Comparison of ENCODE assay signal across 8 cellular contexts in the genomic region with DNA sequence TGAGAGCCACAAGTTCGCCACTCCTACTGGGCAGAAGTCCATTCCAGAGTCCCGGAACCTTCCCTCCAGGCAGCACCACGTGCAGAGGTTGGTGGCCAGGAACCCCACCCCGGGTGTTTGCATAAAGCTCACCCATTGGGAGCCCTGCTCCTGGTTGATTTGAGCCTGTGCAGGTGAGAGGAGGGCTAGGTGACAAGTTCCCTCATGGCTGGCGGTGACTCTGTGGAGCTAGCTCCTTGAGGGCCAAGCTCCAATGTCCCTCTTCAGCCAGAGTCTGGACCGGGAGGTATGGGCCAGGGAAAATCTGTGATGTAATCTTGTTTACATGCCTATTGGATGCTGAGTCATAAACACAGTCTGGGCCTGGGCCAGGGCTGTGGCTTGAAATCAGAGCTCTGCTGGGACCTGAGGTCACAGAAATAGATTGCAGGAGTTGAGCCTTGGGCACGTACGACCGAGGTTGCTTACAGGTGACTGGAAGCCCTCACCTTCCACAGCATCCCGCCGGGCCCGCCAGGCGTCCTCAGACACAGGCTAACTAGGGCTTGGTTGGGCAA.
DNase-seq lines count a peak whose midpoint lies in the region; ATAC-seq and TF ChIP-seq lines count a peak whose summit lies in the region.

No MANE protein-coding gene starts in this region.

- H3K36me3 Mint-ChIP-seq in activated T-cell treated with anti-CD3 and anti-CD28 coated beads, Interleukin-2, amount 50 U/mL, for 72 hours (ENCODE audit: insufficient read depth in 2 of 2): no peaks in the 10 kb centered on the region

- DNase-seq in NCI-H2029 (lab: John Stamatoyannopoulos, UW): peak; percentile 64
- peak; percentile 79 for DNase-seq in colonic mucosa
- peak; percentile 68 to 82 (median 79) for DNase-seq in mucosa of descending colon
- DNase-seq in activated T-cell treated with anti-CD3 and anti-CD28 coated beads, Interleukin-2, amount 50 U/mL, for 72 hours: no peak
- DNase-seq in activated CD4-positive, alpha-beta T cell treated with anti-CD3 and anti-CD28 coated beads, Interleukin-2, amount 50 U/mL, for 48 hours: no peak
- no peak for DNase-seq in NCI-H146 (lab: John Stamatoyannopoulos, UW)
- no peak for DNase-seq in stimulated activated CD4-positive, alpha-beta T cell treated with anti-CD3 and anti-CD28 coated beads, Interleukin-4, amount 100 ng/mL, for 24 hours

- H3K27ac ChIP-seq in BLaER1 (peak overlapping the region; percentile 68; the same call in 1 of the 2 replicates), colonic mucosa (no peak overlapping the region)

- H3K27me3 ChIP-seq in BLaER1 (no peaks in the 10 kb centered on the region), colonic mucosa (no peaks in the 10 kb centered on the region)

- H3K9me3 ChIP-seq in BLaER1: no peaks in the 10 kb centered on the region
- H3K9me3 ChIP-seq in colonic mucosa: no peaks in the 10 kb centered on the region
- no peaks in the 10 kb centered on the region for H3K9me3 ChIP-seq in mucosa of descending colon

- H3K36me3 ChIP-seq in BLaER1: no peaks in the 10 kb centered on the region
- no peaks in the 10 kb centered on the region for H3K36me3 ChIP-seq in colonic mucosa
- no peaks in the 10 kb centered on the region for H3K36me3 ChIP-seq in mucosa of descending colon (ENCODE audit: low read depth)

- H3K4me1 ChIP-seq in BLaER1 (peaks cover 40% of the 10 kb centered on the region), colonic mucosa (peaks cover 7% of the 10 kb centered on the region), mucosa of descending colon (ENCODE audit: low read depth) (peaks cover 12% of the 10 kb centered on the region)

- H4K20me1 ChIP-seq in BLaER1: no peaks in the 10 kb centered on the region

- H3K27ac Mint-ChIP-seq in activated T-cell treated with anti-CD3 and anti-CD28 coated beads, Interleukin-2, amount 50 U/mL, for 72 hours: no peak overlapping the region

- no peak overlapping the region for H3K4me3 Mint-ChIP-seq in activated T-cell treated with anti-CD3 and anti-CD28 coated beads, Interleukin-2, amount 50 U/mL, for 72 hours

- H3K4me1 Mint-ChIP-seq in activated T-cell treated with anti-CD3 and anti-CD28 coated beads, Interleukin-2, amount 50 U/mL, for 72 hours (ENCODE audit: low read depth): no peaks in the 10 kb centered on the region

- H3K4me2 ChIP-seq in BLaER1: peak overlapping the region; percentile 86

- H3K9me3 Mint-ChIP-seq in activated T-cell treated with anti-CD3 and anti-CD28 coated beads, Interleukin-2, amount 50 U/mL, for 72 hours: no peaks in the 10 kb centered on the region

- ATAC-seq in mucosa of descending colon: peak; percentile 91
- ATAC-seq in activated T-cell treated with anti-CD3 and anti-CD28 coated beads, Interleukin-2, amount 50 U/mL, for 72 hours (replicated peaks in 1 of 2): no peak

- H3K9ac ChIP-seq in BLaER1 (no peak overlapping the region), colonic mucosa (ENCODE audit: low read depth in 2 of 2, low read length in 2 of 2) (no peak overlapping the region)

- intact Hi-C loops in colonic mucosa (cut with DNase I) (no loop called here), mucosa of descending colon (cut with DNase I, micrococcal nuclease) (no loop called here)

- TF ChIP-seq CTCF in colonic mucosa (IDR thresholded peaks at IDR 0.05): no peak
- TF ChIP-seq CTCF in mucosa of descending colon (IDR thresholded peaks at IDR 0.05): no peak

- H3K4me3 ChIP-seq in BLaER1 (0 out of 2 replicates have a peak overlapping the region, but pooled peaks have one; percentile 12), colonic mucosa (no peak overlapping the region), mucosa of descending colon (no peak overlapping the region)

- H3K27me3 Mint-ChIP-seq in activated T-cell treated with anti-CD3 and anti-CD28 coated beads, Interleukin-2, amount 50 U/mL, for 72 hours (ENCODE audit: low read depth): peaks cover 10% of the 10 kb centered on the region

Comparison
In these comparisons a context has a peak if more than half of its experiments do, and no peak if none do; other contexts are left out.
1. DNase-seq: peak in NCI-H2029 (single experiment), colonic mucosa (single experiment) and mucosa of descending colon (3 of 3); none in activated T-cell treated with anti-CD3 and anti-CD28 coated beads, Interleukin-2, amount 50 U/mL, for 72 hours (0 of 2), activated CD4-positive, alpha-beta T cell treated with anti-CD3 and anti-CD28 coated beads, Interleukin-2, amount 50 U/mL, for 48 hours (0 of 2), NCI-H146 (single experiment) and stimulated activated CD4-positive, alpha-beta T cell treated with anti-CD3 and anti-CD28 coated beads, Interleukin-4, amount 100 ng/mL, for 24 hours (single experiment).